ENCODE assay signal across 10 cellular contexts in the genomic region with DNA sequence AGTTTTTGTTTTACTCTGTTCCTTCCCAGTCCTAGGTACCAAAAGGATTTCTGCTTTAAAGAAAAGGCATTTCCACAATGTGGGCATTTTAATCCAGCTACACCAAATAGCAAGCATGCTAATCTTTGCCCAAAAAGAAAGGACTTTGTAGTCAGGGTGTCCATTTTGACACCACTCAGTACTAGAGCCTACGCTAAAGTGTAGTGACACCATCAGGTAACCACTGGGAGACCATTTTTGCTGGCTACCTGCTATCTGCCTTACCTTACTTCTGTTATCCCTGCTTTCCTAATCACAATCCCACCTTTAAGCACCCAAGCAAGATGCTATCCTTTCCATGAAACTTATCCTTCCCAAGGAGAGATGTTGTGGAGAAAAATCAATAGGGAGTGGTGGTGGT.
"Had no signal": no experiment of that assay in that cellular context is flagged by ENCODE, and none has a peak within 500 bp of the region (broad histone marks: within the 10 kb centered on the region; RNA-seq: fewer than 3 reads in every experiment).

No MANE protein-coding gene starts in this region.

- DNase-seq: HFFc6, IMR-90, KBM-7 had no signal

- H3K9me3 ChIP-seq: HAP-1 had no signal

- H2AFZ ChIP-seq: GM23338 had no signal

- H3K9me3 Mint-ChIP-seq: GM23338, HFFc6 had no signal

- H3K4me2 ChIP-seq: GM23338 had no signal

- H3K4me3 ChIP-seq: GM23338, HAP-1 had no signal

- FAIRE-seq: H1, H54, HTR-8/SVneo had no signal

- H3K27ac ChIP-seq: HL-60 had no signal

- H3K27ac Mint-ChIP-seq: GM23338, HFFc6 had no signal

- H3K4me1 ChIP-seq: HAP-1 had no signal

- ATAC-seq: GM23338, HCT116 had no signal

- H3K36me3 ChIP-seq: HAP-1 had no signal

- H3K4me3 Mint-ChIP-seq: GM23338, HFFc6 had no signal
